Comparison of ENCODE assay signal across 19 cellular contexts in the genomic region with DNA sequence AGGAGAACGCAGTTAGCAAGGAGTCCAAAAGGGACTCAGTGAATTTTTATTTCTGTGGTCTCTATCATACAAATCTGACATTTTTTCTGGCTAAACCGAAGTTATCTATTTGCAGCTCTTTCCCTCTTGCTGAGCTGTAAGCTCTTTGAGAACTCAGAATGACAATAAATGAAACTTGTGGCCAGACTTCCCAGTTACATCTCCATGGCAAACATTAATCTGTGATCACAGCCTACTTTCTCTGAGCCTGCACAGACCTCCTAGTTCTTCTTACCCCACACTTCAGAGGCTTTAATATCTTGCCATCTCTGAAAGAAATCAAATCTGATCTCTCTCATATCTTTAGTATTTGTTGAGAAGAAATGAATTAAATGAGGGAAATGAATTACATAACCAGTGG. TPM values are rescaled to one million over a fixed set of nuclear protein-coding genes. Genes with fewer than 3 reads are reported as not detected.
"Had no signal": no experiment of that assay in that cellular context is flagged by ENCODE, and none has a peak within 500 bp of the region (broad histone marks: within the 10 kb centered on the region; RNA-seq: fewer than 3 reads in every experiment).

No MANE protein-coding gene starts in this region.

- H3K9me3 Mint-ChIP-seq: activated naive CD8-positive, alpha-beta T cell treated with anti-CD3 and anti-CD28 coated beads for 36 hours; activated T-helper 1 cell treated with anti-CD3 and anti-CD28 coated beads, Interleukin-12 subunit alpha, Interleukin-12 subunit beta, Interleukin-2, Interleukin-4 antibody, amounts not matched to agents 30 ng/mL and 10 ng/mL and 1 ng/mL, durations not matched to agents 14 hours and 24 hours and 36 hours; central memory CD8-positive, alpha-beta T cell; memory B cell; naive thymus-derived CD4-positive, alpha-beta T cell; stimulated activated naive B cell treated with anti-CD40 and anti-IgM and Interleukin-4, amounts not matched to agents 10 μg/mL and 1 μg/mL and 100 μg/mL, for 72 hours had no signal

- H3K27ac Mint-ChIP-seq: activated naive CD8-positive, alpha-beta T cell treated with anti-CD3 and anti-CD28 coated beads for 36 hours; activated T-helper 1 cell treated with anti-CD3 and anti-CD28 coated beads, Interleukin-12 subunit alpha, Interleukin-12 subunit beta, Interleukin-2, Interleukin-4 antibody, amounts not matched to agents 30 ng/mL and 10 ng/mL and 1 ng/mL, durations not matched to agents 14 hours and 24 hours and 36 hours; memory B cell; naive thymus-derived CD4-positive, alpha-beta T cell; stimulated activated naive B cell treated with anti-CD40 and anti-IgM and Interleukin-4, amounts not matched to agents 10 μg/mL and 1 μg/mL and 100 μg/mL, for 72 hours had no signal

- H3K36me3 ChIP-seq: gastrocnemius medialis, left lung, transverse colon had no signal

- H3K36me3 Mint-ChIP-seq: activated naive CD8-positive, alpha-beta T cell treated with anti-CD3 and anti-CD28 coated beads for 36 hours; memory B cell; naive thymus-derived CD4-positive, alpha-beta T cell; stimulated activated naive B cell treated with anti-CD40 and anti-IgM and Interleukin-4, amounts not matched to agents 10 μg/mL and 1 μg/mL and 100 μg/mL, for 72 hours had no signal

- H3K4me3 Mint-ChIP-seq: activated naive CD8-positive, alpha-beta T cell treated with anti-CD3 and anti-CD28 coated beads for 36 hours; activated T-helper 1 cell treated with anti-CD3 and anti-CD28 coated beads, Interleukin-12 subunit alpha, Interleukin-12 subunit beta, Interleukin-2, Interleukin-4 antibody, amounts not matched to agents 30 ng/mL and 10 ng/mL and 1 ng/mL, durations not matched to agents 14 hours and 24 hours and 36 hours; central memory CD8-positive, alpha-beta T cell; memory B cell; naive thymus-derived CD4-positive, alpha-beta T cell; stimulated activated naive B cell treated with anti-CD40 and anti-IgM and Interleukin-4, amounts not matched to agents 10 μg/mL and 1 μg/mL and 100 μg/mL, for 72 hours had no signal

- H2AFZ ChIP-seq: parathyroid adenoma had no signal

- H3K9ac ChIP-seq: parathyroid adenoma had no signal

- H3K4me3 ChIP-seq: body of pancreas, coronary artery, gastrocnemius medialis, left lung, mucosa of descending colon, transverse colon had no signal

- H3K27me3 ChIP-seq: body of pancreas, gastrocnemius medialis, left lung, transverse colon had no signal

- H3K4me1 Mint-ChIP-seq: activated naive CD8-positive, alpha-beta T cell treated with anti-CD3 and anti-CD28 coated beads for 36 hours; central memory CD8-positive, alpha-beta T cell; memory B cell; stimulated activated naive B cell treated with anti-CD40 and anti-IgM and Interleukin-4, amounts not matched to agents 10 μg/mL and 1 μg/mL and 100 μg/mL, for 72 hours had no signal

- ATAC-seq: gastrocnemius medialis; naive thymus-derived CD4-positive, alpha-beta T cell; stimulated activated naive B cell treated with anti-CD40 and anti-IgM and Interleukin-4, amounts not matched to agents 10 μg/mL and 1 μg/mL and 100 μg/mL, for 72 hours had no signal

- H3K79me2 ChIP-seq: parathyroid adenoma had no signal

- H3K27ac ChIP-seq: coronary artery, gastrocnemius medialis, left lung, parathyroid adenoma had no signal

- DNase-seq: activated CD4-positive, alpha-beta T cell treated with anti-CD3 and anti-CD28 coated beads, Interleukin-2, amount 50 U/mL, for 1 hour; activated CD8-positive, alpha-beta memory T cell treated with anti-CD3 and anti-CD28 coated beads for 24 hours; activated naive CD8-positive, alpha-beta T cell treated with anti-CD3 and anti-CD28 coated beads for 36 hours; amygdala; body of pancreas; effector CD4-positive, alpha-beta T cell; gastrocnemius medialis; left lung; mucosa of descending colon; naive thymus-derived CD4-positive, alpha-beta T cell; stimulated activated CD4-positive, alpha-beta T cell treated with anti-CD3 and anti-CD28 coated beads, Interleukin-2, amount 100 ng/mL, for 48 hours; stimulated activated naive B cell treated with anti-CD40 and anti-IgM and Interleukin-4, amounts not matched to agents 10 μg/mL and 1 μg/mL and 100 μg/mL, for 72 hours; T-helper 2 cell; transverse colon had no signal

- H3K9me3 ChIP-seq: body of pancreas, gastrocnemius medialis, left lung, mucosa of descending colon, transverse colon had no signal

RNA-seq across cellular contexts. Expression of a gene that starts 58.0 kb away (rescaled TPM):
- polyA plus RNA-seq: naive thymus-derived CD4-positive, alpha-beta T cell had no signal
